Comparison of ENCODE assay signal across 19 cellular contexts in the genomic region with DNA sequence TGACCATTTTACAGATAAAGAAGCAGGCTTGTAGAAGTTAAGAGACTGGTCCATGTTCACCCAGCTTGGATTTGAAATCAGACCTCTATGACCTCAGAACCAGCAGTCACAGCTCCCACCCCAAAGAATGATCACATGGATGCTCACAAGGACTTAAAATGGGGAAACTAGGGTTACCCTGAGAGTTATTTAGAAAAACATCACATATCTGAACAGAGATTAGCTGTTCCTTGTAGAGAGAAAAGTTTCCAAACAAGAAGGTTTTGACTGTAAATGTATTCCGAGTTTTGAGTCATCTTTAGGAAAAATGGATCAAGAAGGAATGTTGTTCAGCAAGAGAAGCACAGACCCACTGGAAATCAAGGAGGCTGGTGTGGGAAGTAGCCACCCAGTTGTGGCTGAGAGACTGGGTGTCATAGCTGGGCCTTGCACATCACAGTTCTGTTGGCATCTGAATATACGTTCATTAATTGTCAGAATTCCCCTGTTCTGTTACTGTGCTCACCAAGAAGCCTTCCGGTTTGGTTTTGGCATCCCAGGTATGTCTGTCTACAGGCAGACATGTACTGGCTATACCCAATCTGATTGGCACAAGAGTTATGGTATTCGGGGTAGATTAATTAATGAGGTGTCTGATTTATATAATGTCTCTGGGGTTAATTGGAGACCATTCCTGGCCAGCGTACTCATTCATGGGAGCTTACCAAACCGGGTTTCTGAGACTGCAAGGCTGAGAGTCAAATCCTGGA.
"Had no signal": no experiment of that assay in that cellular context is flagged by ENCODE, and none has a peak within 500 bp of the region (broad histone marks: within the 10 kb centered on the region; RNA-seq: fewer than 3 reads in every experiment).

No MANE protein-coding gene starts in this region.

- H3K9me3 Mint-ChIP-seq: activated CD4-positive, alpha-beta T cell treated with anti-CD3 and anti-CD28 coated beads, Interleukin-2, amount 10 ng/mL, durations not matched to agents 7 days and 5 days; activated naive CD4-positive, alpha-beta T cell treated with anti-CD3 and anti-CD28 coated beads for 36 hours; activated T-helper 17 cell treated with anti-CD3 and anti-CD28 coated beads, Interleukin-2, amount 50 U/mL, for 72 hours; central memory CD8-positive, alpha-beta T cell; dendritic cell treated with granulocyte-macrophage colony-stimulating factor and Interleukin-4, amounts not matched to agents 40 ng/mL and 50 ng/mL, for 4 days; effector memory CD8-positive, alpha-beta T cell; neural progenitor cell; stimulated activated effector memory CD8-positive, alpha-beta T cell treated with anti-CD3 and anti-CD28 coated beads, Interleukin-12 subunit alpha, Interleukin-12 subunit beta, amount 100 ng/mL, for 72 hours had no signal

- H3K27ac ChIP-seq: epithelial cell of prostate, neural progenitor cell, parathyroid adenoma had no signal

- H3K36me3 ChIP-seq: left lung, neural progenitor cell, right atrium auricular region had no signal

- H3K36me3 Mint-ChIP-seq: neural progenitor cell; stimulated activated effector memory CD8-positive, alpha-beta T cell treated with anti-CD3 and anti-CD28 coated beads, Interleukin-12 subunit alpha, Interleukin-12 subunit beta, amount 100 ng/mL, for 72 hours had no signal

- H3K4me2 ChIP-seq: neural progenitor cell, SK-N-SH had no signal

- DNase-seq: activated CD4-positive, alpha-beta T cell treated with anti-CD3 and anti-CD28 coated beads, Interleukin-2, amount 10 ng/mL, durations not matched to agents 7 days and 5 days; activated CD4-positive, CD25-positive, alpha-beta regulatory T cell; activated naive CD4-positive, alpha-beta T cell treated with anti-CD3 and anti-CD28 coated beads for 36 hours; activated T-cell treated with anti-CD3 and anti-CD28 coated beads for 4 hours; effector memory CD8-positive, alpha-beta T cell; islet precursor cell; left lung; mesendoderm; SK-N-SH; substantia nigra had no signal

- H3K4me3 ChIP-seq: left lung, neural progenitor cell, right atrium auricular region had no signal

- H3K4me1 Mint-ChIP-seq: activated CD4-positive, alpha-beta T cell treated with anti-CD3 and anti-CD28 coated beads, Interleukin-2, amount 10 ng/mL, durations not matched to agents 7 days and 5 days; activated T-helper 17 cell treated with anti-CD3 and anti-CD28 coated beads, Interleukin-2, amount 50 U/mL, for 72 hours; central memory CD8-positive, alpha-beta T cell; stimulated activated effector memory CD8-positive, alpha-beta T cell treated with anti-CD3 and anti-CD28 coated beads, Interleukin-12 subunit alpha, Interleukin-12 subunit beta, amount 100 ng/mL, for 72 hours had no signal

- H3K4me3 Mint-ChIP-seq: activated CD4-positive, alpha-beta T cell treated with anti-CD3 and anti-CD28 coated beads, Interleukin-2, amount 10 ng/mL, durations not matched to agents 7 days and 5 days; activated naive CD4-positive, alpha-beta T cell treated with anti-CD3 and anti-CD28 coated beads for 36 hours; activated T-helper 17 cell treated with anti-CD3 and anti-CD28 coated beads, Interleukin-2, amount 50 U/mL, for 72 hours; central memory CD8-positive, alpha-beta T cell; dendritic cell treated with granulocyte-macrophage colony-stimulating factor and Interleukin-4, amounts not matched to agents 40 ng/mL and 50 ng/mL, for 4 days; effector memory CD8-positive, alpha-beta T cell; neural progenitor cell; stimulated activated effector memory CD8-positive, alpha-beta T cell treated with anti-CD3 and anti-CD28 coated beads, Interleukin-12 subunit alpha, Interleukin-12 subunit beta, amount 100 ng/mL, for 72 hours had no signal

- H3K79me2 ChIP-seq: parathyroid adenoma had no signal

- H3K4me1 ChIP-seq: neural progenitor cell, parathyroid adenoma had no signal

- H2AFZ ChIP-seq: neural progenitor cell, parathyroid adenoma had no signal

- H3K27me3 ChIP-seq: left lung, neural progenitor cell, right atrium auricular region had no signal

- H3K27ac Mint-ChIP-seq: activated CD4-positive, alpha-beta T cell treated with anti-CD3 and anti-CD28 coated beads, Interleukin-2, amount 10 ng/mL, durations not matched to agents 7 days and 5 days; activated naive CD4-positive, alpha-beta T cell treated with anti-CD3 and anti-CD28 coated beads for 36 hours; activated T-helper 17 cell treated with anti-CD3 and anti-CD28 coated beads, Interleukin-2, amount 50 U/mL, for 72 hours; dendritic cell treated with granulocyte-macrophage colony-stimulating factor and Interleukin-4, amounts not matched to agents 40 ng/mL and 50 ng/mL, for 4 days; effector memory CD8-positive, alpha-beta T cell; neural progenitor cell; stimulated activated effector memory CD8-positive, alpha-beta T cell treated with anti-CD3 and anti-CD28 coated beads, Interleukin-12 subunit alpha, Interleukin-12 subunit beta, amount 100 ng/mL, for 72 hours had no signal

- H3K9ac ChIP-seq: neural progenitor cell, parathyroid adenoma, SK-N-SH had no signal

- H3K9me3 ChIP-seq: left lung, right atrium auricular region, SK-N-SH had no signal

- H3K27me3 Mint-ChIP-seq: dendritic cell treated with granulocyte-macrophage colony-stimulating factor and Interleukin-4, amounts not matched to agents 40 ng/mL and 50 ng/mL, for 4 days had no signal

- H3K9me2 ChIP-seq: SK-N-SH had no signal

- FAIRE-seq: TTC549 had no signal
